Comparison of ENCODE assay signal across 1 cellular context in genomic region chr2:187319441-187320108, GRCh38.
TF ChIP-seq lines count a peak whose summit lies in the region.

No MANE protein-coding gene starts in this region.

TF ChIP-seq in K562, 482 proteins besides CTCF, POLR2A, EP300 and RAD21 (continued from another document):
- TF ChIP-seq, protein P1, sequence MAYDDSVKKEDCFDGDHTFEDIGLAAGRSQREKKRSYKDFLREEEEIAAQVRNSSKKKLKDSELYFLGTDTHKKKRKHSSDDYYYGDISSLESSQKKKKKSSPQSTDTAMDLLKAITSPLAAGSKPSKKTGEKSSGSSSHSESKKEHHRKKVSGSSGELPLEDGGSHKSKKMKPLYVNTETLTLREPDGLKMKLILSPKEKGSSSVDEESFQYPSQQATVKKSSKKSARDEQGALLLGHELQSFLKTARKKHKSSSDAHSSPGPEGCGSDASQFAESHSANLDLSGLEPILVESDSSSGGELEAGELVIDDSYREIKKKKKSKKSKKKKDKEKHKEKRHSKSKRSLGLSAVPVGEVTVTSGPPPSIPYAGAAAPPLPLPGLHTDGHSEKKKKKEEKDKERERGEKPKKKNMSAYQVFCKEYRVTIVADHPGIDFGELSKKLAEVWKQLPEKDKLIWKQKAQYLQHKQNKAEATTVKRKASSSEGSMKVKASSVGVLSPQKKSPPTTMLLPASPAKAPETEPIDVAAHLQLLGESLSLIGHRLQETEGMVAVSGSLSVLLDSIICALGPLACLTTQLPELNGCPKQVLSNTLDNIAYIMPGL (CRISPR knock-in tag; IDR thresholded peaks at IDR 0.05): no peak
- no peak for TF ChIP-seq NFRKB (IDR thresholded peaks at IDR 0.05; ENCODE audit: low read depth)
- TF ChIP-seq CREM (IDR thresholded peaks at IDR 0.05; ENCODE audit: low read depth): no peak
- TF ChIP-seq, protein P2, sequence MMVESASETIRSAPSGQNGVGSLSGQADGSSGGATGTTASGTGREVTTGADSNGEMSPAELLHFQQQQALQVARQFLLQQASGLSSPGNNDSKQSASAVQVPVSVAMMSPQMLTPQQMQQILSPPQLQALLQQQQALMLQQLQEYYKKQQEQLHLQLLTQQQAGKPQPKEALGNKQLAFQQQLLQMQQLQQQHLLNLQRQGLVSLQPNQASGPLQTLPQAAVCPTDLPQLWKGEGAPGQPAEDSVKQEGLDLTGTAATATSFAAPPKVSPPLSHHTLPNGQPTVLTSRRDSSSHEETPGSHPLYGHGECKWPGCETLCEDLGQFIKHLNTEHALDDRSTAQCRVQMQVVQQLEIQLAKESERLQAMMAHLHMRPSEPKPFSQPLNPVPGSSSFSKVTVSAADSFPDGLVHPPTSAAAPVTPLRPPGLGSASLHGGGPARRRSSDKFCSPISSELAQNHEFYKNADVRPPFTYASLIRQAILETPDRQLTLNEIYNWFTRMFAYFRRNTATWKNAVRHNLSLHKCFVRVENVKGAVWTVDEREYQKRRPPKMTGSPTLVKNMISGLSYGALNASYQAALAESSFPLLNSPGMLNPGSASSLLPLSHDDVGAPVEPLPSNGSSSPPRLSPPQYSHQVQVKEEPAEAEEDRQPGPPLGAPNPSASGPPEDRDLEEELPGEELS (CRISPR knock-in tag; IDR thresholded peaks at IDR 0.05; ENCODE audit: borderline replicate concordance): no peak
- no peak for TF ChIP-seq ZNF695 (CRISPR knock-in tag; IDR thresholded peaks at IDR 0.05)
- TF ChIP-seq NR1H2 (CRISPR knock-in tag; IDR thresholded peaks at IDR 0.05): no peak
